1 cellular context compared by ENCODE assay signal in genomic region chr1:46991083-46991923, GRCh38.
TF ChIP-seq lines count a peak whose summit lies in the region.

No MANE protein-coding gene starts in this region.

TF ChIP-seq in K562, 482 proteins besides CTCF, POLR2A, EP300 and RAD21 (continued from another document):
- TF ChIP-seq E2F1 (CRISPR knock-in tag; IDR thresholded peaks at IDR 0.05) (no peak), MITF (IDR thresholded peaks at IDR 0.05) (no peak), WHSC1 (IDR thresholded peaks at IDR 0.05; ENCODE audit: low read length) (no peak), GTF2F1 (IDR thresholded peaks at IDR 0.05; ENCODE audit: low read depth, low read length) (no peak), NELFE (IDR thresholded peaks at IDR 0.05; ENCODE audit: insufficient read depth, insufficient read length) (no peak), PCBP2 (IDR thresholded peaks at IDR 0.05; ENCODE audit: low read depth, low read length, poor library complexity, severe bottlenecking) (no peak), HIVEP1 (CRISPR knock-in tag; IDR thresholded peaks at IDR 0.05) (no peak), POLR2AphosphoS2 (IDR thresholded peaks at IDR 0.05; ENCODE audit: low read length) (no peak), PHB2 (IDR thresholded peaks at IDR 0.05; ENCODE audit: low read depth) (no peak), ZNF274 (IDR thresholded peaks at IDR 0.05; ENCODE audit: borderline replicate concordance, low read depth, low read length) (no peak)
